ENCODE assay signal across 14 cellular contexts in genomic region chr9:33022755-33023154, GRCh38. TPM values are rescaled to one million over a fixed set of nuclear protein-coding genes. Genes with fewer than 3 reads are reported as not detected.
DNase-seq lines count a peak whose midpoint lies in the region; ATAC-seq, FAIRE-seq and TF ChIP-seq lines count a peak whose summit lies in the region.
"Had no signal": no experiment of that assay in that cellular context is flagged by ENCODE, and none has a peak within 500 bp of the region (broad histone marks: within the 10 kb centered on the region; RNA-seq: fewer than 3 reads in every experiment).

No MANE protein-coding gene starts in this region.

- TF ChIP-seq CTCF in NB4 (IDR thresholded peaks at IDR 0.05; ENCODE audit: low read depth, low read length) (no peak), nephron (IDR thresholded peaks at IDR 0.05; ENCODE audit: unreplicated experiment in 3 of 3) (no peak), pancreas (IDR thresholded peaks at IDR 0.05) (no peak), spleen (IDR thresholded peaks at IDR 0.05 in 8 of 11, conservative IDR thresholded peaks at IDR 0.05 in 3 of 11) (no peak)

- H3K27me3 ChIP-seq in CD4-positive, alpha-beta memory T cell (ENCODE audit: insufficient read depth, low read length) = no peaks in the 10 kb centered on the region
- H3K27me3 ChIP-seq in pancreas (no peaks in the 10 kb centered on the region), spleen (replicated peaks in 1 of 7) (no peaks in the 10 kb centered on the region)

- CTCF ChIA-PET in CD4-positive, alpha-beta memory T cell (lab: Charles Lee; ENCODE audit: partially characterized antibody) = no interaction called here

- peaks cover 22 to 36% of the 10 kb centered on the region in 2 donors for H3K36me3 Mint-ChIP-seq in CD4-positive, alpha-beta memory T cell
- H3K36me3 Mint-ChIP-seq in activated naive CD8-positive, alpha-beta T cell treated with anti-CD3 and anti-CD28 coated beads, Interleukin-2, amount 50 U/mL, for 24 hours (ENCODE audit: low read depth) = peaks cover 41% of the 10 kb centered on the region
- H3K36me3 Mint-ChIP-seq in nephron (ENCODE audit: low read depth) = peaks cover 30% of the 10 kb centered on the region

- no peak for FAIRE-seq in pancreas (lab: Jason Lieb, UNC)
- no peak for FAIRE-seq in GM12892 (lab: Jason Lieb, UNC)

- 81 to 90% methylated on average over 7 of the region's 7 CpGs for WGBS in pancreas, 2 donors
- 72 to 82% (median 78%) methylated on average over 7 of the region's 7 CpGs for WGBS in spleen, 5 donors

- intact Hi-C loops in CD4-positive, alpha-beta memory T cell (cut with micrococcal nuclease) = loop anchor here (10.0 kb wide), 1 partner anchor 792 kb away; the partner anchor contains the start of gene UBE2R2
- intact Hi-C loops in pancreas (cut with DNase I) = no loop called here
- intact Hi-C loops in spleen (cut with DNase I; ENCODE audit: low total_unique reads) = no loop called here

- H3K27me3 Mint-ChIP-seq in CD4-positive, alpha-beta memory T cell = no peaks in the 10 kb centered on the region
- no peaks in the 10 kb centered on the region for H3K27me3 Mint-ChIP-seq in activated naive CD8-positive, alpha-beta T cell treated with anti-CD3 and anti-CD28 coated beads, Interleukin-2, amount 50 U/mL, for 24 hours
- H3K27me3 Mint-ChIP-seq in nephron (ENCODE audit: low read depth) = no peaks in the 10 kb centered on the region

- H3K4me3 Mint-ChIP-seq in CD4-positive, alpha-beta memory T cell = peak overlapping the region in 7 of 8 donors; percentile 17 to 99 (median 48)
- H3K4me3 Mint-ChIP-seq in activated naive CD8-positive, alpha-beta T cell treated with anti-CD3 and anti-CD28 coated beads, Interleukin-2, amount 50 U/mL, for 24 hours = peak overlapping the region; percentile 98
- peak overlapping the region; percentile 73 to 98 (median 75) for H3K4me3 Mint-ChIP-seq in nephron

- H3K27ac ChIP-seq in CD4-positive, alpha-beta memory T cell (ENCODE audit: low read depth, low read length) = no peak overlapping the region
- H3K27ac ChIP-seq in pancreas (no peak overlapping the region), spleen (peak overlapping the region in 4 of 8 donors; percentile 12 to 100 (median 36))
- H3K27ac ChIP-seq: KMS-11 had no signal

- DNase-seq in CD4-positive, alpha-beta memory T cell = no peak
- DNase-seq in NB4 (ENCODE audit: low read depth) = no peak
- no peak for DNase-seq in activated naive CD8-positive, alpha-beta T cell treated with anti-CD3 and anti-CD28 coated beads, Interleukin-2, amount 50 U/mL, for 24 hours
- DNase-seq in pancreas = no peak
- DNase-seq in spleen = no peak
- no peak for DNase-seq in GM12892 (ENCODE audit: insufficient read length)
- DNase-seq: NCI-H1694, NCI-H510A treated with DMSO at 0.1 percent for 48 hours, nucleus accumbens, RPMI8226, T-helper 9 cell had no signal

- peak overlapping the region; percentile 4 to 98 (median 72) for H3K27ac Mint-ChIP-seq in CD4-positive, alpha-beta memory T cell
- peak overlapping the region; percentile 28 for H3K27ac Mint-ChIP-seq in activated naive CD8-positive, alpha-beta T cell treated with anti-CD3 and anti-CD28 coated beads, Interleukin-2, amount 50 U/mL, for 24 hours
- H3K27ac Mint-ChIP-seq in nephron = peak overlapping the region in 2 of 3 experiments; percentile 68 to 83

- H3K4me1 Mint-ChIP-seq in CD4-positive, alpha-beta memory T cell = peaks cover 25 to 59% (median 46%) of the 10 kb centered on the region in 4 donors
- peaks cover 49% of the 10 kb centered on the region for H3K4me1 Mint-ChIP-seq in activated naive CD8-positive, alpha-beta T cell treated with anti-CD3 and anti-CD28 coated beads, Interleukin-2, amount 50 U/mL, for 24 hours
- peaks cover 40% of the 10 kb centered on the region for H3K4me1 Mint-ChIP-seq in nephron

- H3K4me3 ChIP-seq in CD4-positive, alpha-beta memory T cell (ENCODE audit: low read length in 2 of 2) = no peak overlapping the region
- H3K4me3 ChIP-seq in NB4 (ENCODE audit: low read depth, low read length) = peak overlapping the region; percentile 6
- H3K4me3 ChIP-seq in pancreas = no peak overlapping the region
- no peak overlapping the region for H3K4me3 ChIP-seq in spleen

- peaks cover 0 to 2% (median 0%) of the 10 kb centered on the region in 8 donors for H3K9me3 Mint-ChIP-seq in CD4-positive, alpha-beta memory T cell
- H3K9me3 Mint-ChIP-seq in activated naive CD8-positive, alpha-beta T cell treated with anti-CD3 and anti-CD28 coated beads, Interleukin-2, amount 50 U/mL, for 24 hours = no peaks in the 10 kb centered on the region
- H3K9me3 Mint-ChIP-seq in nephron = no peaks in the 10 kb centered on the region

- no peak for ATAC-seq in activated naive CD8-positive, alpha-beta T cell treated with anti-CD3 and anti-CD28 coated beads, Interleukin-2, amount 50 U/mL, for 24 hours
- ATAC-seq in pancreas = no peak
- no peak for ATAC-seq in GM21526 (IDR thresholded peaks at IDR 0.05; ENCODE audit: low FRiP score, unreplicated experiment)

- no peak for TF ChIP-seq POLR2A in NB4 (IDR thresholded peaks at IDR 0.05; ENCODE audit: extremely low read depth, insufficient read length)
- TF ChIP-seq POLR2A in spleen (IDR thresholded peaks at IDR 0.05) = no peak
- no peak for TF ChIP-seq POLR2A in GM12892 (IDR thresholded peaks at IDR 0.05; ENCODE audit: low read depth, low read length)

- POLR2A ChIA-PET in CD4-positive, alpha-beta memory T cell (lab: Charles Lee; ENCODE audit: partially characterized antibody) = interaction anchor here (0.6 to 1.4 kb wide), 3 partner anchors 20 to 42 kb away, joined by 3 to 4 read pairs (median 3); no protein-coding TSS in a partner anchor

- H3K4me1 ChIP-seq in CD4-positive, alpha-beta memory T cell (ENCODE audit: insufficient read depth, low read length) = peaks cover 40% of the 10 kb centered on the region
- H3K4me1 ChIP-seq in pancreas (peaks cover 4 to 20% (median 16%) of the 10 kb centered on the region in 3 donors), spleen (peaks cover 25 to 50% (median 40%) of the 10 kb centered on the region in 6 donors)

- peaks cover 9% of the 10 kb centered on the region for H3K36me3 ChIP-seq in CD4-positive, alpha-beta memory T cell (ENCODE audit: insufficient read depth, low read length)
- H3K36me3 ChIP-seq in pancreas (no peaks in the 10 kb centered on the region), spleen (peaks cover 0 to 41% (median 13%) of the 10 kb centered on the region in 6 donors)

- no peaks in the 10 kb centered on the region for H3K9me3 ChIP-seq in CD4-positive, alpha-beta memory T cell (ENCODE audit: control insufficient read depth in 1 of 2, low read length in 2 of 2)
- no peaks in the 10 kb centered on the region for H3K9me3 ChIP-seq in pancreas
- no peaks in the 10 kb centered on the region for H3K9me3 ChIP-seq in spleen

RNA-seq across cellular contexts. Expression of gene DNAJA1, which starts 2.3 kb away (rescaled TPM):
- total RNA-seq in CD4-positive, alpha-beta memory T cell = 10 to 100 TPM; 79.8 to 84.4 TPM
- 100 to 1,000 TPM in 1 of 2 donors, 10 to 100 TPM in 1; 80.4 to 122 TPM for polyA plus RNA-seq in CD4-positive, alpha-beta memory T cell
- 10 to 100 TPM; 25.1 to 65.5 (median 34.4) TPM for total RNA-seq in pancreas
- 10 to 100 TPM; 21.2 to 48.2 TPM for polyA plus RNA-seq in pancreas
- 100 to 1,000 TPM in 1 of 7 donors, 10 to 100 TPM in 6; 67.0 to 113 (median 87.7) TPM for total RNA-seq in spleen
- 10 to 100 TPM; 25.8 to 81.3 (median 38.7) TPM for polyA plus RNA-seq in spleen
- 152 TPM for polyA plus RNA-seq in GM12892 (2012; ENCODE audit: missing spikeins)

RNA-seq across cellular contexts. Expression of gene APTX, which starts 21.3 kb away (rescaled TPM):
- 10 to 100 TPM; 26.3 to 28.1 TPM for total RNA-seq in CD4-positive, alpha-beta memory T cell
- 10 to 100 TPM; 27.8 to 35.7 TPM for polyA plus RNA-seq in CD4-positive, alpha-beta memory T cell
- 10 to 100 TPM in 5 of 6 donors, 1 to 10 TPM in 1; 8.2 to 13.1 (median 11.8) TPM for total RNA-seq in pancreas
- polyA plus RNA-seq in pancreas = 10 to 100 TPM; 20.9 to 23.9 TPM
- 10 to 100 TPM; 16.2 to 28.6 (median 23.9) TPM for total RNA-seq in spleen
- 10 to 100 TPM; 18.9 to 25.3 (median 20.6) TPM for polyA plus RNA-seq in spleen
- polyA plus RNA-seq in GM12892 (2012; ENCODE audit: missing spikeins) = 42.3 TPM

RNA-seq across cellular contexts. Expression of gene SMU1, which starts 53.7 kb away (rescaled TPM):
- total RNA-seq in CD4-positive, alpha-beta memory T cell = 10 to 100 TPM; 30.9 to 31.6 TPM
- polyA plus RNA-seq in CD4-positive, alpha-beta memory T cell = 10 to 100 TPM; 21.8 to 33.0 TPM
- total RNA-seq in pancreas (10 to 100 TPM in 1 of 6 donors, 1 to 10 TPM in 5; 4.5 to 10.3 (median 7.0) TPM), spleen (10 to 100 TPM; 15.7 to 23.3 (median 19.4) TPM)
- polyA plus RNA-seq in pancreas (1 to 10 TPM; 3.5 to 6.5 TPM), spleen (10 to 100 TPM in 1 of 3 donors, 1 to 10 TPM in 2; 7.2 to 12.2 (median 9.9) TPM)
- 19.1 TPM for polyA plus RNA-seq in GM12892 (2012; ENCODE audit: missing spikeins)

Comparison
In these comparisons a context has a peak if more than half of its experiments do, and no peak if none do; other contexts are left out.
1. H3K4me3 Mint-ChIP-seq: peak in every context shown above with its lines; median percentile 98 in activated naive CD8-positive, alpha-beta T cell treated with anti-CD3 and anti-CD28 coated beads, Interleukin-2, amount 50 U/mL, for 24 hours; 75 in nephron; 48 in CD4-positive, alpha-beta memory T cell.